ENCODE assay signal across 26 cellular contexts in genomic region chr10:92066386-92066785, GRCh38.
"Had no signal": no experiment of that assay in that cellular context is flagged by ENCODE, and none has a peak within 500 bp of the region (broad histone marks: within the 10 kb centered on the region; RNA-seq: fewer than 3 reads in every experiment).

No MANE protein-coding gene starts in this region.

- H3K4me3 ChIP-seq: stomach, suprapubic skin, testis, thoracic aorta, thyroid gland, tibial artery, tibial nerve, transverse colon, upper lobe of left lung, upper lobe of right lung, uterus, vagina had no signal

- DNase-seq: stimulated activated CD4-positive, alpha-beta T cell treated with anti-CD3 and anti-CD28 coated beads, Interleukin-2, amount 100 ng/mL, for 48 hours; stimulated activated CD4-positive, alpha-beta T cell treated with anti-CD3 and anti-CD28 coated beads, Interleukin-4, amount 100 ng/mL, for 1 hour; stimulated activated CD4-positive, alpha-beta T cell treated with anti-CD3 and anti-CD28 coated beads, Interleukin-4, amount 100 ng/mL, for 24 hours; stimulated activated CD4-positive, alpha-beta T cell treated with anti-CD3 and anti-CD28 coated beads, Interleukin-4, amount 100 ng/mL, for 4 hours; stimulated activated CD8-positive, alpha-beta memory T cell treated with anti-CD3 and anti-CD28 coated beads, Interleukin-4, amount 100 ng/mL, for 48 hours; stimulated activated naive B cell treated with anti-CD40 and anti-IgM and Interleukin-4, amounts not matched to agents 10 μg/mL and 1 μg/mL and 100 μg/mL, for 72 hours; stimulated activated naive CD4-positive, alpha-beta T cell; stimulated activated naive CD4-positive, alpha-beta T cell treated with Interleukin-2 at 50 U/mL for 16 hours; stimulated activated naive CD8-positive, alpha-beta T cell treated with anti-CD3 and anti-CD28 coated beads, Interleukin-15, amount 100 ng/mL, for 72 hours; stimulated activated naive CD8-positive, alpha-beta T cell treated with anti-CD3 and anti-CD28 coated beads, Interleukin-15, Interleukin-2, amounts not matched to agents 100 U/mL and 50 U/mL, for 24 hours; stomach; substantia nigra; testis; thyroid gland; tibial artery; transverse colon; trophoblast cell; upper lobe of left lung; upper lobe of right lung; uterus had no signal

- ATAC-seq: stimulated activated effector memory CD8-positive, alpha-beta T cell treated with anti-CD3 and anti-CD28 coated beads, Interleukin-12 subunit alpha, Interleukin-12 subunit beta, amount 100 ng/mL, for 72 hours; stimulated activated memory B cell treated with anti-CD40 and anti-IgM and Interleukin-4, amounts not matched to agents 10 μg/mL and 1 μg/mL and 100 μg/mL, for 72 hours; stimulated activated naive B cell treated with anti-CD40 and anti-IgM and Interleukin-4, amounts not matched to agents 10 μg/mL and 1 μg/mL and 100 μg/mL, for 72 hours; stimulated activated naive CD8-positive, alpha-beta T cell treated with anti-CD3 and anti-CD28 coated beads, Interleukin-15, amount 100 ng/mL, for 72 hours; stimulated activated naive CD8-positive, alpha-beta T cell treated with anti-CD3 and anti-CD28 coated beads, Interleukin-15, Interleukin-2, amounts not matched to agents 100 U/mL and 50 U/mL, for 24 hours; upper lobe of right lung had no signal

- H3K27ac ChIP-seq: stomach, suprapubic skin, testis, thoracic aorta, thyroid gland, tibial artery, tibial nerve, transverse colon, upper lobe of left lung, upper lobe of right lung, uterus, vagina had no signal

- H3K27me3 ChIP-seq: stomach, suprapubic skin, testis, thyroid gland, tibial artery, tibial nerve, transverse colon, upper lobe of left lung, upper lobe of right lung, uterus, vagina had no signal

- H3K4me1 ChIP-seq: stomach, suprapubic skin, testis, tibial artery, tibial nerve, transverse colon, upper lobe of right lung, uterus, vagina had no signal

- H3K36me3 ChIP-seq: suprapubic skin, thoracic aorta, thyroid gland, tibial artery, transverse colon, upper lobe of left lung, upper lobe of right lung, uterus, vagina had no signal

- H3K9me3 ChIP-seq: stomach, suprapubic skin, testis, thoracic aorta, thyroid gland, tibial artery, tibial nerve, transverse colon, upper lobe of left lung, upper lobe of right lung, uterus, vagina had no signal
